ENCODE assay signal across 22 cellular contexts in genomic region chr1:31754397-31754796, GRCh38. TPM values are rescaled to one million over a fixed set of nuclear protein-coding genes. Genes with fewer than 3 reads are reported as not detected.
"Had no signal": no experiment of that assay in that cellular context is flagged by ENCODE, and none has a peak within 500 bp of the region (broad histone marks: within the 10 kb centered on the region; RNA-seq: fewer than 3 reads in every experiment).

No MANE protein-coding gene starts in this region.

- H3K9me3 ChIP-seq: pancreas, psoas muscle, right atrium auricular region, suprapubic skin, upper lobe of left lung had no signal

- H3K27me3 ChIP-seq: brain microvascular endothelial cell, pancreas, right atrium auricular region, suprapubic skin had no signal

- H3K27ac ChIP-seq: brain microvascular endothelial cell, pancreas, suprapubic skin, upper lobe of left lung had no signal

- H3K36me3 ChIP-seq: brain microvascular endothelial cell, pancreas, right atrium auricular region, suprapubic skin, upper lobe of left lung had no signal

- ATAC-seq: activated CD8-positive, alpha-beta memory T cell treated with anti-CD3 and anti-CD28 coated beads, Interleukin-2, amount 10 ng/mL, durations not matched to agents 7 days and 5 days; effector memory CD8-positive, alpha-beta T cell; naive thymus-derived CD4-positive, alpha-beta T cell; stimulated activated naive CD8-positive, alpha-beta T cell treated with anti-CD3 and anti-CD28 coated beads, Interleukin-15, Interleukin-2, amounts not matched to agents 100 U/mL and 50 U/mL, for 24 hours had no signal

- H3K4me3 Mint-ChIP-seq: activated CD4-positive, alpha-beta memory T cell treated with anti-CD3 and anti-CD28 coated beads for 36 hours; activated CD8-positive, alpha-beta memory T cell treated with anti-CD3 and anti-CD28 coated beads, Interleukin-2, amount 10 ng/mL, durations not matched to agents 7 days and 5 days; activated naive CD4-positive, alpha-beta T cell treated with anti-CD3 and anti-CD28 coated beads, Interleukin-2, amount 10 ng/mL, durations not matched to agents 7 days and 5 days; effector memory CD8-positive, alpha-beta T cell; naive thymus-derived CD4-positive, alpha-beta T cell had no signal

- H3K27ac Mint-ChIP-seq: activated CD4-positive, alpha-beta memory T cell treated with anti-CD3 and anti-CD28 coated beads for 36 hours; activated CD8-positive, alpha-beta memory T cell treated with anti-CD3 and anti-CD28 coated beads, Interleukin-2, amount 10 ng/mL, durations not matched to agents 7 days and 5 days; activated naive CD4-positive, alpha-beta T cell treated with anti-CD3 and anti-CD28 coated beads, Interleukin-2, amount 10 ng/mL, durations not matched to agents 7 days and 5 days; naive thymus-derived CD4-positive, alpha-beta T cell had no signal

- H3K4me3 ChIP-seq: lung, pancreas, psoas muscle, right atrium auricular region, suprapubic skin, upper lobe of left lung had no signal

- DNase-seq: activated CD4-positive, alpha-beta memory T cell treated with anti-CD3 and anti-CD28 coated beads for 36 hours; activated CD4-positive, alpha-beta T cell treated with anti-CD3 and anti-CD28 coated beads for 4 hours; activated CD4-positive, CD25-positive, alpha-beta regulatory T cell; activated CD8-positive, alpha-beta memory T cell treated with anti-CD3 and anti-CD28 coated beads, Interleukin-2, amount 10 ng/mL, durations not matched to agents 7 days and 5 days; activated effector memory CD4-positive, alpha-beta T cell treated with anti-CD3 and anti-CD28 coated beads, Interleukin-2, amount 50 U/mL, for 16 hours; activated naive CD4-positive, alpha-beta T cell treated with anti-CD3 and anti-CD28 coated beads, Interleukin-2, amount 10 ng/mL, durations not matched to agents 7 days and 5 days; activated T-cell treated with anti-CD3 and anti-CD28 coated beads for 4 hours; brain microvascular endothelial cell; central memory CD4-positive, alpha-beta T cell; effector memory CD8-positive, alpha-beta T cell; glutamatergic neuron; naive thymus-derived CD4-positive, alpha-beta T cell; stimulated activated CD4-positive, alpha-beta T cell treated with anti-CD3 and anti-CD28 coated beads, Interleukin-12 subunit alpha, Interleukin-12 subunit beta, amount 100 ng/mL, for 4 hours; stimulated activated CD4-positive, alpha-beta T cell treated with anti-CD3 and anti-CD28 coated beads, Interleukin-4, amount 100 ng/mL, for 4 hours; stimulated activated naive CD8-positive, alpha-beta T cell treated with anti-CD3 and anti-CD28 coated beads, Interleukin-15, Interleukin-2, amounts not matched to agents 100 U/mL and 50 U/mL, for 24 hours; T-helper 9 cell; upper lobe of left lung had no signal

- H3K27me3 Mint-ChIP-seq: activated CD4-positive, alpha-beta memory T cell treated with anti-CD3 and anti-CD28 coated beads for 36 hours; effector memory CD8-positive, alpha-beta T cell had no signal

- H3K9me3 Mint-ChIP-seq: activated CD4-positive, alpha-beta memory T cell treated with anti-CD3 and anti-CD28 coated beads for 36 hours; activated naive CD4-positive, alpha-beta T cell treated with anti-CD3 and anti-CD28 coated beads, Interleukin-2, amount 10 ng/mL, durations not matched to agents 7 days and 5 days; effector memory CD8-positive, alpha-beta T cell; naive thymus-derived CD4-positive, alpha-beta T cell had no signal

- H3K36me3 Mint-ChIP-seq: activated CD4-positive, alpha-beta memory T cell treated with anti-CD3 and anti-CD28 coated beads for 36 hours; activated CD8-positive, alpha-beta memory T cell treated with anti-CD3 and anti-CD28 coated beads, Interleukin-2, amount 10 ng/mL, durations not matched to agents 7 days and 5 days; activated naive CD4-positive, alpha-beta T cell treated with anti-CD3 and anti-CD28 coated beads, Interleukin-2, amount 10 ng/mL, durations not matched to agents 7 days and 5 days; naive thymus-derived CD4-positive, alpha-beta T cell had no signal

RNA-seq across cellular contexts. Expression of gene ADGRB2, which starts 9.7 kb away (rescaled TPM):
- polyA plus RNA-seq: naive thymus-derived CD4-positive, alpha-beta T cell had no signal

RNA-seq across cellular contexts. Expression of gene COL16A1, which starts 50.6 kb away (rescaled TPM):
- total RNA-seq: activated CD8-positive, alpha-beta memory T cell treated with anti-CD3 and anti-CD28 coated beads, Interleukin-2, amount 10 ng/mL, durations not matched to agents 7 days and 5 days had no signal
